ENCODE assay signal across 8 cellular contexts in genomic region chr12:31092718-31093117, GRCh38. TPM values are rescaled to one million over a fixed set of nuclear protein-coding genes. Genes with fewer than 3 reads are reported as not detected.
DNase-seq lines count a peak whose midpoint lies in the region; ATAC-seq and TF ChIP-seq lines count a peak whose summit lies in the region.
"Not testable (repeated sequence)": the region's sequence is repeated elsewhere in the genome, so short reads cannot be mapped to it uniquely, and the experiment has no call there.

No MANE protein-coding gene starts in this region.

- not testable (repeated sequence) for H3K4ac ChIP-seq in H9 (ENCODE audit: low read depth, low read length)

- not testable (repeated sequence) for H3K4me3 Mint-ChIP-seq in H9; activated T-helper 17 cell treated with anti-CD3 and anti-CD28 coated beads, Interleukin-2, amount 50 U/mL, for 72 hours; endodermal cell

- not testable (repeated sequence) for H3K9me3 ChIP-seq in H9 (ENCODE audit: control insufficient read depth, low read depth, low read length); endodermal cell (ENCODE audit: control insufficient read depth, low read length)

- not testable (repeated sequence) for H3K4me3 ChIP-seq in H7 (ENCODE audit: insufficient read depth, low read depth, low read length); endodermal cell (ENCODE audit: low read length)

- not testable (repeated sequence) for H4K91ac ChIP-seq in H9 (ENCODE audit: insufficient read length, low read depth, low read length)

- not testable (repeated sequence) for H2BK20ac ChIP-seq in H9 (ENCODE audit: low read depth, low read length, poor library complexity, severe bottlenecking)

- H4K5ac ChIP-seq in H9 (ENCODE audit: insufficient read length, low read depth, low read length) = not testable (repeated sequence)

- not testable (repeated sequence) for H3K27ac ChIP-seq in H9 (ENCODE audit: insufficient read length, low read depth, low read length); endodermal cell (ENCODE audit: low read depth, low read length)

- not testable (repeated sequence) for H3K9me3 Mint-ChIP-seq in H9; activated T-helper 17 cell treated with anti-CD3 and anti-CD28 coated beads, Interleukin-2, amount 50 U/mL, for 72 hours; endodermal cell

- H3K23me2 ChIP-seq in H9 (ENCODE audit: insufficient read length, low read depth, low read length, poor library complexity, severe bottlenecking) = not testable (repeated sequence)

- not testable (repeated sequence) for H4K20me1 ChIP-seq in H9 (ENCODE audit: control insufficient read depth, insufficient read depth, insufficient read length)

- H3K4me1 Mint-ChIP-seq in H9; activated T-helper 17 cell treated with anti-CD3 and anti-CD28 coated beads, Interleukin-2, amount 50 U/mL, for 72 hours; endodermal cell: not testable (repeated sequence)

- H3K4me1 ChIP-seq in H9 (ENCODE audit: insufficient read depth, low read length); endodermal cell (ENCODE audit: control insufficient read depth, insufficient read depth, low read length): not testable (repeated sequence)

- not testable (repeated sequence) for H3K9ac ChIP-seq in H9 (ENCODE audit: extremely low read depth, insufficient read length, low read length); endodermal cell (ENCODE audit: extremely low read depth, low read length, poor library complexity, severe bottlenecking)

- not testable (repeated sequence) for H2BK120ac ChIP-seq in H9 (ENCODE audit: low read depth, low read length, poor library complexity, severe bottlenecking)

- intact Hi-C loops in posterior vena cava (cut with DNase I) = not testable (repeated sequence)

- not testable (repeated sequence) for H3K79me2 ChIP-seq in H9 (ENCODE audit: insufficient read depth, low read length)

- TF ChIP-seq CTCF in H9 (conservative IDR thresholded peaks at IDR 0.05); endodermal cell (conservative IDR thresholded peaks at IDR 0.05): not testable (repeated sequence)

- H3K27ac Mint-ChIP-seq in H9 = peak overlapping the region in 1 of 3 experiments; percentile 73; a peak in 1 of 7 replicates
- H3K27ac Mint-ChIP-seq in activated T-helper 17 cell treated with anti-CD3 and anti-CD28 coated beads, Interleukin-2, amount 50 U/mL, for 72 hours = peak overlapping the region; percentile 40
- H3K27ac Mint-ChIP-seq in endodermal cell = peak overlapping the region; percentile 9

- not testable (repeated sequence) for ATAC-seq in activated T-helper 17 cell treated with anti-CD3 and anti-CD28 coated beads, Interleukin-2, amount 50 U/mL, for 72 hours (replicated peaks)

- DNase-seq in H7 = peak; percentile 8
- peak; percentile 16 for DNase-seq in H9
- DNase-seq in ecto neural progenitor cell (ENCODE audit: low spot score) = peak; percentile 19
- DNase-seq in endodermal cell = peak; percentile 36
- DNase-seq in islet precursor cell = peak; percentile 45
- peak; percentile 51 for DNase-seq in mesenteric fat pad (ENCODE audit: low spot score)
- peak; percentile 20 for DNase-seq in posterior vena cava (ENCODE audit: low spot score)

- not testable (repeated sequence) for H3K27me3 ChIP-seq in H7 (ENCODE audit: control insufficient read depth, insufficient read depth, low read length); H9 (ENCODE audit: insufficient read depth, low read length); endodermal cell (ENCODE audit: control insufficient read depth, insufficient read depth, low read length, poor library complexity, severe bottlenecking)

- H2BK12ac ChIP-seq in H9 (ENCODE audit: insufficient read length, low read depth, low read length) = not testable (repeated sequence)

- not testable (repeated sequence) for H3K23ac ChIP-seq in H9 (ENCODE audit: insufficient read length, low read depth, low read length)

- peaks cover 13% of the 10 kb centered on the region for H3K36me3 ChIP-seq in H7 (replicated peaks; ENCODE audit: control insufficient read depth, insufficient read depth, low read length)
- not testable (repeated sequence) for H3K36me3 ChIP-seq in endodermal cell (ENCODE audit: control insufficient read depth, insufficient read depth, low read length)

- not testable (repeated sequence) for H2BK5ac ChIP-seq in H9 (ENCODE audit: insufficient read length, low read length)

- not testable (repeated sequence) for H3K18ac ChIP-seq in H9 (ENCODE audit: insufficient read length, low read depth, low read length)

- H3K79me1 ChIP-seq in H9 (ENCODE audit: insufficient read depth, low read depth, low read length, poor library complexity, severe bottlenecking) = not testable (repeated sequence)

- not testable (repeated sequence) for H2BK15ac ChIP-seq in H9 (ENCODE audit: low read depth, low read length)

- not testable (repeated sequence) for H2AK5ac ChIP-seq in H9 (ENCODE audit: insufficient read length, low read length)

- peaks cover 41 to 78% (median 74%) of the 10 kb centered on the region in 3 experiments; a peak in 6 of 7 replicates for H3K36me3 Mint-ChIP-seq in H9 (ENCODE audit: insufficient read depth in 1 of 3, low read depth in 3 of 3)
- H3K36me3 Mint-ChIP-seq in activated T-helper 17 cell treated with anti-CD3 and anti-CD28 coated beads, Interleukin-2, amount 50 U/mL, for 72 hours (ENCODE audit: low read depth) = peaks cover 84% of the 10 kb centered on the region
- peaks cover 78% of the 10 kb centered on the region for H3K36me3 Mint-ChIP-seq in endodermal cell (ENCODE audit: low read depth)

- H3K4me2 ChIP-seq in H9 (ENCODE audit: insufficient read depth, insufficient read length, low read length) = not testable (repeated sequence)

- no CpG with 5 or more reads among the region's 8 CpGs for WGBS in H9 (ENCODE audit: extremely low coverage, insufficient read length, low lambda C conversion rate)
- WGBS in endodermal cell (ENCODE audit: insufficient coverage in 1 of 2, insufficient read length in 1 of 2), 2 experiments = 99% methylated on average over 4 of the region's 8 CpGs; no CpG with 5 or more reads in 1 of the 2 experiments

- H3K14ac ChIP-seq in H9 (ENCODE audit: insufficient read depth, low read length) = not testable (repeated sequence)

- H3T11ph ChIP-seq in H9 (ENCODE audit: low read length) = not testable (repeated sequence)

- not testable (repeated sequence) for H4K8ac ChIP-seq in H9 (replicated peaks; ENCODE audit: insufficient read length, low read depth, low read length)

- H3K27me3 Mint-ChIP-seq in H9 (ENCODE audit: low read depth); activated T-helper 17 cell treated with anti-CD3 and anti-CD28 coated beads, Interleukin-2, amount 50 U/mL, for 72 hours; endodermal cell (ENCODE audit: insufficient read depth): not testable (repeated sequence)

- not testable (repeated sequence) for H2AFZ ChIP-seq in H9 (ENCODE audit: low read length)

- not testable (repeated sequence) for H3K56ac ChIP-seq in H9 (ENCODE audit: insufficient read length, low read depth, low read length)

RNA-seq across cellular contexts. Expression of gene DDX11, which starts 19.1 kb away (rescaled TPM):
- 81.4 and 95.9 TPM in 2 replicates for total RNA-seq in H7 (2014; rRNA removed; shearing (Covaris generic))
- total RNA-seq in H9 (2021) (175 and 183 TPM in 2 replicates), endodermal cell (100 to 1,000 TPM; 136 to 298 TPM), mesenteric fat pad (28.3 TPM), posterior vena cava (10 to 100 TPM in 1 of 2 donors, 1 to 10 TPM in 1; 9.3 to 16.4 TPM)
- total RNA-seq in activated T-helper 17 cell treated with anti-CD3 and anti-CD28 coated beads, Interleukin-2, amount 50 U/mL, for 72 hours = 100 to 1,000 TPM; 147 to 149 TPM
- polyA plus RNA-seq in endodermal cell (2013, experiment 1 of 2) = 70.7 TPM
- polyA plus RNA-seq in endodermal cell (2013, experiment 2 of 2) = 52.5 TPM
